8 cellular contexts compared by ENCODE assay signal in genomic region chrX:38754102-38754790, GRCh38. TPM values are rescaled to one million over a fixed set of nuclear protein-coding genes. Genes with fewer than 3 reads are reported as not detected.
DNase-seq lines count a peak whose midpoint lies in the region; ATAC-seq and TF ChIP-seq lines count a peak whose summit lies in the region.

No MANE protein-coding gene starts in this region.

- peak; percentile 65 for TF ChIP-seq RAD21 in HCT116 (IDR thresholded peaks at IDR 0.05; ENCODE audit: low read depth)

- peaks cover 40% of the 10 kb centered on the region for H3K27me3 Mint-ChIP-seq in Calu3 (ENCODE audit: unreplicated experiment)
- no peaks in the 10 kb centered on the region for H3K27me3 Mint-ChIP-seq in activated naive CD4-positive, alpha-beta T cell treated with anti-CD3 and anti-CD28 coated beads, Interleukin-2, amount 10 ng/mL, durations not matched to agents 7 days and 5 days

- peak; percentile 70 for ATAC-seq in HCT116
- no peak for ATAC-seq in GM21447 (IDR thresholded peaks at IDR 0.05; ENCODE audit: unreplicated experiment)
- no peak for ATAC-seq in HG02759 (IDR thresholded peaks at IDR 0.05; ENCODE audit: unreplicated experiment)

- H3K9me3 Mint-ChIP-seq in Calu3 (ENCODE audit: low read depth, unreplicated experiment), result peaks cover 2% of the 10 kb centered on the region
- no peaks in the 10 kb centered on the region for H3K9me3 Mint-ChIP-seq in activated naive CD4-positive, alpha-beta T cell treated with anti-CD3 and anti-CD28 coated beads, Interleukin-2, amount 10 ng/mL, durations not matched to agents 7 days and 5 days

- H3K9me3 ChIP-seq in HCT116 (ENCODE audit: control insufficient read depth in 1 of 2, insufficient read depth in 1 of 2, low read depth in 1 of 2, low read length in 2 of 2) (no peaks in the 10 kb centered on the region), hepatocyte (ENCODE audit: low read depth) (no peaks in the 10 kb centered on the region), spleen (peaks cover 0 to 5% (median 0%) of the 10 kb centered on the region in 8 donors)

- intact Hi-C loops in Calu3 (cut with micrococcal nuclease; ENCODE audit: unreplicated experiment) (loop anchor here (2.0 to 5.0 kb wide), 2 partner anchors 398 to 489 kb away; no protein-coding TSS in a partner anchor), HCT116 (cut with micrococcal nuclease) (loop anchor here (1.0 to 5.0 kb wide), 2 partner anchors 395 to 488 kb away; no protein-coding TSS in a partner anchor), spleen (cut with DNase I; ENCODE audit: low total_unique reads) (loop anchor here (10.0 kb wide), 1 partner anchor 491 kb away; no protein-coding TSS in a partner anchor)

- H3K4me1 ChIP-seq in HCT116 (ENCODE audit: control insufficient read depth in 1 of 2, insufficient read depth in 2 of 2, low read length in 2 of 2), result no peaks in the 10 kb centered on the region
- H3K4me1 ChIP-seq in hepatocyte (ENCODE audit: insufficient read depth), result no peaks in the 10 kb centered on the region
- no peaks in the 10 kb centered on the region for H3K4me1 ChIP-seq in spleen

- no peaks in the 10 kb centered on the region for H3K4me1 Mint-ChIP-seq in Calu3 (ENCODE audit: low read depth, unreplicated experiment)
- H3K4me1 Mint-ChIP-seq in activated naive CD4-positive, alpha-beta T cell treated with anti-CD3 and anti-CD28 coated beads, Interleukin-2, amount 10 ng/mL, durations not matched to agents 7 days and 5 days, result no peaks in the 10 kb centered on the region

- 40% methylated on average over 6 of the region's 6 CpGs for WGBS in hepatocyte (ENCODE audit: low lambda C conversion rate, missing lambda C conversion rate)
- WGBS in spleen, 5 donors, result 31 to 43% (median 36%) methylated on average over 6 of the region's 6 CpGs

- H3K27ac ChIP-seq in HCT116 (ENCODE audit: low read depth, low read length), result no peak overlapping the region
- H3K27ac ChIP-seq in hepatocyte, result peak overlapping the region; percentile 16
- H3K27ac ChIP-seq in spleen, result no peak overlapping the region

- DNase-seq in Calu3 (peak; percentile 51), HCT116 (ENCODE audit: low read depth, low spot score) (peak; percentile 32), NCI-H69 (lab: John Stamatoyannopoulos, UW) (peak; percentile 68), hepatocyte (ENCODE audit: low spot score) (peak; percentile 63), spleen (no peak)
- DNase-seq in activated naive CD4-positive, alpha-beta T cell treated with anti-CD3 and anti-CD28 coated beads, Interleukin-2, amount 10 ng/mL, durations not matched to agents 7 days and 5 days, result peak; percentile 49

- CTCF ChIA-PET in Calu3 (lab: Charles Lee), result no interaction called here
- CTCF ChIA-PET in HCT116 (lab: Charles Lee), result interaction anchor here (0.8 kb wide), 1 partner anchor 395 kb away, joined by 3 read pairs; no protein-coding TSS in a partner anchor
- CTCF ChIA-PET in activated naive CD4-positive, alpha-beta T cell treated with anti-CD3 and anti-CD28 coated beads, Interleukin-2, amount 10 ng/mL, durations not matched to agents 7 days and 5 days (lab: Charles Lee), result interaction anchor here (1.0 to 1.9 kb wide), 3 partner anchors 230 to 396 kb away, joined by 3 to 14 read pairs (median 4); no protein-coding TSS in a partner anchor

- H3K27ac Mint-ChIP-seq in Calu3 (ENCODE audit: unreplicated experiment), result no peak overlapping the region
- H3K27ac Mint-ChIP-seq in activated naive CD4-positive, alpha-beta T cell treated with anti-CD3 and anti-CD28 coated beads, Interleukin-2, amount 10 ng/mL, durations not matched to agents 7 days and 5 days, result no peak overlapping the region

- H3K9ac ChIP-seq in HCT116 (ENCODE audit: low read length), result no peak overlapping the region

- H3K4me2 ChIP-seq in HCT116 (ENCODE audit: low read length) (no peak overlapping the region), hepatocyte (no peak overlapping the region)

- BruUV-seq in Calu3 (replicated peaks; lab: Mats Ljungman, UMichigan) (no TSS peak), HCT116 (replicated peaks; lab: Mats Ljungman, UMichigan) (no TSS peak)

- peak overlapping the region; percentile 45 for H2AFZ ChIP-seq in HCT116 (ENCODE audit: low read depth, low read length, poor library complexity, severe bottlenecking)
- H2AFZ ChIP-seq in hepatocyte, result no peak overlapping the region

- H3K36me3 ChIP-seq in HCT116 (ENCODE audit: control insufficient read depth in 1 of 2, insufficient read depth in 2 of 2, low read length in 2 of 2), result no peaks in the 10 kb centered on the region
- H3K36me3 ChIP-seq in hepatocyte (replicated peaks; ENCODE audit: insufficient read depth, low read depth), result no peaks in the 10 kb centered on the region
- H3K36me3 ChIP-seq in spleen, result no peaks in the 10 kb centered on the region

- H3K4me3 ChIP-seq in HCT116 (replicated peaks in 1 of 2; ENCODE audit: low read depth in 1 of 2, low read length in 2 of 2), result no peak overlapping the region
- no peak overlapping the region for H3K4me3 ChIP-seq in hepatocyte
- H3K4me3 ChIP-seq in spleen, result no peak overlapping the region

- H3K36me3 Mint-ChIP-seq in Calu3 (ENCODE audit: insufficient read depth, unreplicated experiment), result no peaks in the 10 kb centered on the region
- H3K36me3 Mint-ChIP-seq in activated naive CD4-positive, alpha-beta T cell treated with anti-CD3 and anti-CD28 coated beads, Interleukin-2, amount 10 ng/mL, durations not matched to agents 7 days and 5 days, result no peaks in the 10 kb centered on the region

- no peak overlapping the region for H3K4me3 Mint-ChIP-seq in Calu3 (ENCODE audit: low read depth, unreplicated experiment)
- H3K4me3 Mint-ChIP-seq in activated naive CD4-positive, alpha-beta T cell treated with anti-CD3 and anti-CD28 coated beads, Interleukin-2, amount 10 ng/mL, durations not matched to agents 7 days and 5 days, result no peak overlapping the region

- TF ChIP-seq POLR2A in HCT116 (IDR thresholded peaks at IDR 0.05; ENCODE audit: borderline replicate concordance, extremely low read depth, insufficient read depth, insufficient read length) (no peak), spleen (IDR thresholded peaks at IDR 0.05) (no peak)

- H3K79me2 ChIP-seq in HCT116 (ENCODE audit: insufficient read depth, low read length) (no peaks in the 10 kb centered on the region), hepatocyte (no peaks in the 10 kb centered on the region)

- H4K20me1 ChIP-seq in HCT116 (ENCODE audit: insufficient read depth), result no peaks in the 10 kb centered on the region
- H4K20me1 ChIP-seq in hepatocyte (ENCODE audit: insufficient read depth, poor library complexity, severe bottlenecking), result no peaks in the 10 kb centered on the region

- RAD21 ChIA-PET in HCT116 (lab: Charles Lee; ENCODE audit: low non-redundant PET in 1 of 2, low total read pairs in 2 of 2, uncharacterized antibody in 2 of 2, unreplicated experiment in 2 of 2), result no interaction called here

- H3K9me2 ChIP-seq in HCT116 (ENCODE audit: insufficient read depth) (no peaks in the 10 kb centered on the region), hepatocyte (replicated peaks; ENCODE audit: insufficient read depth) (no peaks in the 10 kb centered on the region)

- POLR2A ChIA-PET in HCT116 (lab: Charles Lee), result no interaction called here

- no peaks in the 10 kb centered on the region for H3K27me3 ChIP-seq in HCT116 (ENCODE audit: insufficient read depth, low read length)
- H3K27me3 ChIP-seq in hepatocyte, result no peaks in the 10 kb centered on the region
- H3K27me3 ChIP-seq in spleen (replicated peaks in 1 of 7), result peaks cover 0 to 4% (median 0%) of the 10 kb centered on the region in 7 donors

- TF ChIP-seq CTCF in Calu3 (IDR thresholded peaks at IDR 0.05; ENCODE audit: unreplicated experiment) (peak; percentile 52), HCT116 (IDR thresholded peaks at IDR 0.05 in 2 of 3, conservative IDR thresholded peaks at IDR 0.05 in 1 of 3; ENCODE audit: borderline replicate concordance in 1 of 3, insufficient read depth in 1 of 3, low read depth in 2 of 3, low read length in 2 of 3) (peak; percentile 37 to 59 (median 48); a peak in 5 of 6 replicates), hepatocyte (IDR thresholded peaks at IDR 0.05; ENCODE audit: poor library complexity) (peak; percentile 72), spleen (IDR thresholded peaks at IDR 0.05 in 8 of 11, conservative IDR thresholded peaks at IDR 0.05 in 3 of 11) (peak in 10 of 11 experiments; percentile 39 to 68 (median 60))

TF ChIP-seq in HCT116, 20 proteins besides CTCF, POLR2A, EP300 and RAD21:
- TF ChIP-seq SP1 (IDR thresholded peaks at IDR 0.05; ENCODE audit: low read depth), result no peak
- TF ChIP-seq SIN3A (IDR thresholded peaks at IDR 0.05; ENCODE audit: low read depth), result no peak
- no peak for TF ChIP-seq CBX3 (IDR thresholded peaks at IDR 0.05; ENCODE audit: low read depth)
- TF ChIP-seq EGR1 (IDR thresholded peaks at IDR 0.05; ENCODE audit: low read depth), result no peak
- no peak for TF ChIP-seq SRF (IDR thresholded peaks at IDR 0.05; ENCODE audit: low read depth)
- no peak for TF ChIP-seq FOSL1 (IDR thresholded peaks at IDR 0.05; ENCODE audit: low read depth)
- no peak for TF ChIP-seq TCF7L2 (IDR thresholded peaks at IDR 0.05; ENCODE audit: borderline replicate concordance, extremely low read depth, insufficient read depth, insufficient read length)
- TF ChIP-seq ATF3 (IDR thresholded peaks at IDR 0.05), result no peak
- no peak for TF ChIP-seq CEBPB (IDR thresholded peaks at IDR 0.05; ENCODE audit: low read depth)
- no peak for TF ChIP-seq EZH2 (IDR thresholded peaks at IDR 0.05)

RNA-seq across cellular contexts. Expression of gene MID1IP1, which starts 47.0 kb away (rescaled TPM):
- total RNA-seq in Calu3 (2022), result 46.7 and 53.5 TPM in 2 replicates
- total RNA-seq in HCT116 (2021; ENCODE audit: unreplicated experiment), result 109 TPM
- 93.3 and 104 TPM in 2 replicates for polyA plus RNA-seq in HCT116 (2012)
- 78.8 and 93.3 TPM in 2 replicates for total RNA-seq in hepatocyte
- polyA plus RNA-seq in hepatocyte, result 55.7 and 93.2 TPM in 2 replicates
- total RNA-seq in spleen, result 10 to 100 TPM; 14.3 to 24.4 (median 19.4) TPM
- 10 to 100 TPM in 2 of 3 donors, 1 to 10 TPM in 1; 8.6 to 16.2 (median 14.8) TPM for polyA plus RNA-seq in spleen
